In the genomic region with DNA sequence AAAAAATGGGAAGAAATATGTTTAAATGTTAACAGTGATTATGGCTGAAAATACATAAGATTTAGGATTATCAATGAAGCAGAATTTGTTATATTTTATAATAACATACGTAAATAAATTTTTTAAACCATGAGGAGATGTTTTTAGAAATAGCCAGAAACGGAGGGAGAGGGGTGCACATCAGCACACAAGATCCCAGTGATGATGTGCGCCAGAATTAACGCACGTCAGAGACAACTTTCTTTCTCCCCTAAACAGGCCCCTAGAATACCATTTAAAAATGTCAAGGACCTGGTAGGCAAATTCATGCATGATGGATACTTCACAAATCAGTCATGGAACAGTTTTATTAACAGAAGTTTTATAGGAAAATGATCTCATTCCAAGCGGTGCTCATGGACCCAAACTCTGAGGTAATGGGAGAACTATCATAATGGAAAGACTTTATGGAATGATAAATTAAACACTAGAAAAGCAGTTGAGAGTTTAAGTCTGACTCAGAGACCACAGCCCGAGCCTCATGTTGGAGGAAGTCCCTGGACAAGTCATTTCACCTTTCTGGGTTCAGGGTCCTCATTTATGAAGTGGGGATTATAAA, we compare ENCODE assay signal across 17 cellular contexts.
DNase-seq lines count a peak whose midpoint lies in the region; ATAC-seq and TF ChIP-seq lines count a peak whose summit lies in the region.
"Had no signal": no experiment of that assay in that cellular context is flagged by ENCODE, and none has a peak within 500 bp of the region (broad histone marks: within the 10 kb centered on the region; RNA-seq: fewer than 3 reads in every experiment).

No MANE protein-coding gene starts in this region.

- H3K4me3 Mint-ChIP-seq in HFFc6 = no peak overlapping the region
- H3K4me3 Mint-ChIP-seq: T-helper 1 cell treated with Interleukin-12 subunit alpha and Interleukin-12 subunit beta and Interleukin-4 antibody, amounts not matched to agents 30 μg/mL and 1 μg/mL, for 36 hours had no signal

- H3K9me3 Mint-ChIP-seq in HFFc6 = no peaks in the 10 kb centered on the region
- H3K9me3 Mint-ChIP-seq: T-helper 1 cell treated with Interleukin-12 subunit alpha and Interleukin-12 subunit beta and Interleukin-4 antibody, amounts not matched to agents 30 μg/mL and 1 μg/mL, for 36 hours had no signal

- peak overlapping the region; percentile 57; the same call in 1 of the 2 replicates for H3K27ac Mint-ChIP-seq in HFFc6
- H3K27ac Mint-ChIP-seq: T-helper 1 cell treated with Interleukin-12 subunit alpha and Interleukin-12 subunit beta and Interleukin-4 antibody, amounts not matched to agents 30 μg/mL and 1 μg/mL, for 36 hours had no signal

- peaks cover 38% of the 10 kb centered on the region for H3K4me1 Mint-ChIP-seq in HFFc6 (ENCODE audit: low read depth)

- no peaks in the 10 kb centered on the region; the same call in 1 of the 2 replicates for H3K27me3 Mint-ChIP-seq in HFFc6 (ENCODE audit: insufficient read depth)

- H3K27me3 ChIP-seq in adipocyte (replicated peaks; ENCODE audit: control insufficient read depth, insufficient read depth, low read length) (no peaks in the 10 kb centered on the region), right atrium auricular region (no peaks in the 10 kb centered on the region)
- H3K27me3 ChIP-seq: Peyer's patch had no signal

- in situ Hi-C loops in ACHN (cut with HindIII; ENCODE audit: low pct_ligation_motif_present, low pct_unique_long_range_greater_than_20kb, low sequenced_read_pairs) = no loop called here

- H3K4me3 ChIP-seq in adipocyte (ENCODE audit: low read length) (no peak overlapping the region), foreskin fibroblast (ENCODE audit: low read depth in 1 of 2, low read length in 2 of 2) (no peak overlapping the region), right atrium auricular region (no peak overlapping the region)
- H3K4me3 ChIP-seq: Peyer's patch, prostate gland had no signal

- no peak overlapping the region for H3K27ac ChIP-seq in right atrium auricular region
- H3K27ac ChIP-seq: Peyer's patch, prostate gland had no signal

- ATAC-seq in HG03045 (IDR thresholded peaks at IDR 0.05; ENCODE audit: unreplicated experiment) = no peak
- ATAC-seq: left ventricle myocardium superior had no signal

- DNase-seq in AG09319 (ENCODE audit: extremely low read depth, low read depth) = peak; percentile 27
- DNase-seq in HFFc6 = peak; percentile 77
- DNase-seq in adipocyte (ENCODE audit: low read depth) = peak; percentile 55
- peak; percentile 50 to 69 for DNase-seq in foreskin fibroblast
- DNase-seq in GM10266 (ENCODE audit: extremely low spot score) = no peak
- no peak for DNase-seq in right atrium auricular region (ENCODE audit: low spot score)
- DNase-seq in ACHN = no peak
- DNase-seq: activated CD4-positive, CD25-positive, alpha-beta regulatory T cell; activated gamma-delta T cell; aorta; left ventricle myocardium superior; NCI-H2029 treated with DMSO at 0.1 percent for 48 hours; NCI-H748 treated with DMSO at 0.1 percent for 48 hours; Peyer's patch had no signal

- H3K9ac ChIP-seq in adipocyte (ENCODE audit: low read length) = no peak overlapping the region

- H3K4me1 ChIP-seq in adipocyte (ENCODE audit: control insufficient read depth, insufficient read depth, low read length) = peaks cover 9% of the 10 kb centered on the region
- no peaks in the 10 kb centered on the region for H3K4me1 ChIP-seq in right atrium auricular region
- H3K4me1 ChIP-seq: Peyer's patch, prostate gland had no signal

- no peak for TF ChIP-seq CTCF in AG09319 (IDR thresholded peaks at IDR 0.05; ENCODE audit: low read depth, low read length)
- TF ChIP-seq CTCF in HFFc6 (IDR thresholded peaks at IDR 0.05) = no peak
- TF ChIP-seq CTCF in foreskin fibroblast (IDR thresholded peaks at IDR 0.05; ENCODE audit: low read depth, low read length) = no peak
- TF ChIP-seq CTCF in GM10266 (IDR thresholded peaks at IDR 0.05; ENCODE audit: control insufficient read depth, insufficient read depth, low read depth, missing control alignments) = no peak
- TF ChIP-seq CTCF in right atrium auricular region (IDR thresholded peaks at IDR 0.05) = no peak

- no peaks in the 10 kb centered on the region for H3K36me3 ChIP-seq in adipocyte (ENCODE audit: control insufficient read depth, insufficient read depth, low read length, severe bottlenecking)
- no peaks in the 10 kb centered on the region for H3K36me3 ChIP-seq in right atrium auricular region
- H3K36me3 ChIP-seq: Peyer's patch, prostate gland had no signal

- H3K36me3 Mint-ChIP-seq in HFFc6 (ENCODE audit: low read depth) = no peaks in the 10 kb centered on the region

- no peaks in the 10 kb centered on the region for H3K9me3 ChIP-seq in adipocyte (ENCODE audit: control insufficient read depth, low read length)
- H3K9me3 ChIP-seq in right atrium auricular region = no peaks in the 10 kb centered on the region
- H3K9me3 ChIP-seq: Peyer's patch, prostate gland had no signal

Comparison
In these comparisons a context has a peak if more than half of its experiments do, and no peak if none do; other contexts are left out.
1. DNase-seq: peak in AG09319 (single experiment), HFFc6 (single experiment), adipocyte (single experiment) and foreskin fibroblast (2 of 2); none in GM10266 (single experiment), right atrium auricular region (single experiment) and ACHN (single experiment).